In the genomic region with DNA sequence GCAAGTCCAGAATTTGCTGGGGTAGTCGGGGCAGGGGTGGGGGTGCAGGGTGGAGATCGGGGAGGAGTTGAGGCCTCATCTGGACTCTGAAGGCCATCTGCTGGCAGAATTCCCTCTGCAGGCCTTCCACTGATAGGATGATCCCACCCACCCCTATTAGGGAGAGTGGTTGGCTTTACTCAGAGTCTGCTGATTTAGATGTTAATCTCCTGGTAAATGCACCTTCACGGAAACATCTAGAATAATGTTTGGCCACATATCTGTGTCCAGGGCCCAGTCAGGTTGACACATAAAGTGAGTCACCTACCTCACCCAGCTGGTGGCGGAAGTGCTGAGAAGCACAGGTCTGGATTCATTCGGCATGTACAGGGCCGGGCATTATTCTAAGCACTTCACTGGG, we compare ENCODE assay signal across 20 cellular contexts. TPM values are rescaled to one million over a fixed set of nuclear protein-coding genes. Genes with fewer than 3 reads are reported as not detected.
DNase-seq lines count a peak whose midpoint lies in the region; ATAC-seq and TF ChIP-seq lines count a peak whose summit lies in the region.
"Had no signal": no experiment of that assay in that cellular context is flagged by ENCODE, and none has a peak within 500 bp of the region (broad histone marks: within the 10 kb centered on the region; RNA-seq: fewer than 3 reads in every experiment).

No MANE protein-coding gene starts in this region.

- H3K9me3 ChIP-seq in neural progenitor cell (ENCODE audit: low read depth), result no peaks in the 10 kb centered on the region
- H3K9me3 ChIP-seq: uterus had no signal

- H3K4me1 Mint-ChIP-seq in GM23338 (peaks cover 25% of the 10 kb centered on the region), glutamatergic neuron (ENCODE audit: low read depth, unreplicated experiment) (peaks cover 43% of the 10 kb centered on the region), neural progenitor cell (peaks cover 20% of the 10 kb centered on the region)

- no peaks in the 10 kb centered on the region for H3K27me3 ChIP-seq in GM23338 (ENCODE audit: insufficient read depth)
- no peaks in the 10 kb centered on the region for H3K27me3 ChIP-seq in neural progenitor cell
- H3K27me3 ChIP-seq: uterus had no signal

- H4K20me1 ChIP-seq in GM23338 (replicated peaks; ENCODE audit: insufficient read depth) (peaks cover 38% of the 10 kb centered on the region), neural progenitor cell (ENCODE audit: low read depth) (peaks cover 5% of the 10 kb centered on the region)

- H2AFZ ChIP-seq in GM23338 (no peak overlapping the region), neural progenitor cell (replicated peaks) (no peak overlapping the region)

- peak; percentile 70 for ATAC-seq in GM23338
- ATAC-seq in GM21619 (IDR thresholded peaks at IDR 0.05; ENCODE audit: unreplicated experiment), result no peak

- H3K9ac ChIP-seq in neural progenitor cell, result no peak overlapping the region

- H3K27me3 Mint-ChIP-seq in GM23338 (ENCODE audit: insufficient read depth, low read depth, poor library complexity), result peaks cover 2% of the 10 kb centered on the region
- H3K27me3 Mint-ChIP-seq in glutamatergic neuron (ENCODE audit: unreplicated experiment), result peaks cover 5% of the 10 kb centered on the region
- peaks cover 2% of the 10 kb centered on the region for H3K27me3 Mint-ChIP-seq in neural progenitor cell (ENCODE audit: insufficient read depth, low read depth)

- no peak overlapping the region for H3K4me3 Mint-ChIP-seq in GM23338
- H3K4me3 Mint-ChIP-seq in glutamatergic neuron (ENCODE audit: unreplicated experiment), result peak overlapping the region; percentile 5
- H3K4me3 Mint-ChIP-seq in neural progenitor cell, result no peak overlapping the region

- H3K27ac Mint-ChIP-seq in GM23338 (no peak overlapping the region), glutamatergic neuron (ENCODE audit: unreplicated experiment) (peak overlapping the region; percentile 60), neural progenitor cell (no peak overlapping the region)

- H3K36me3 ChIP-seq in GM23338 (ENCODE audit: insufficient read depth) (no peaks in the 10 kb centered on the region), neural progenitor cell (no peaks in the 10 kb centered on the region)
- H3K36me3 ChIP-seq: uterus had no signal

- H3F3A ChIP-seq in GM23338 (replicated peaks; ENCODE audit: low read depth) (peaks cover 4% of the 10 kb centered on the region; the same call in 1 of the 2 replicates), neural progenitor cell (ENCODE audit: low read depth) (no peaks in the 10 kb centered on the region)

- peaks cover 3% of the 10 kb centered on the region; the same call in 2 of the 3 replicates for H3K9me3 Mint-ChIP-seq in GM23338
- peaks cover 8% of the 10 kb centered on the region for H3K9me3 Mint-ChIP-seq in glutamatergic neuron (ENCODE audit: unreplicated experiment)
- no peaks in the 10 kb centered on the region for H3K9me3 Mint-ChIP-seq in neural progenitor cell

- H3K4me3 ChIP-seq in GM23338, result no peak overlapping the region
- no peak overlapping the region for H3K4me3 ChIP-seq in neural progenitor cell
- H3K4me3 ChIP-seq: uterus had no signal

- peaks cover 26% of the 10 kb centered on the region for H3K36me3 Mint-ChIP-seq in GM23338 (ENCODE audit: low read depth)
- H3K36me3 Mint-ChIP-seq in glutamatergic neuron (ENCODE audit: unreplicated experiment), result peaks cover 4% of the 10 kb centered on the region
- peaks cover 18% of the 10 kb centered on the region for H3K36me3 Mint-ChIP-seq in neural progenitor cell

- peak; percentile 20 for DNase-seq in GM23338 (ENCODE audit: low spot score)
- peak; percentile 9 for DNase-seq in SW480 (ENCODE audit: low spot score)
- DNase-seq in glutamatergic neuron, result peak; percentile 56
- no peak for DNase-seq in neural progenitor cell (ENCODE audit: low spot score)
- no peak for DNase-seq in DMS 273 (lab: John Stamatoyannopoulos, UW; ENCODE audit: unreplicated experiment)
- DNase-seq in stimulated activated naive CD4-positive, alpha-beta T cell (lab: John Stamatoyannopoulos, UW), result no peak
- no peak for DNase-seq in HCEC 1CT
- DNase-seq: activated CD8-positive, alpha-beta memory T cell treated with anti-CD3 and anti-CD28 coated beads for 24 hours; activated gamma-delta T cell; caudate nucleus; DMS153; hypothalamus; IMR-90; NCI-H1436; NCI-H526; posterior cingulate gyrus; Right ventricle myocardium superior; stimulated activated CD4-positive, alpha-beta T cell treated with anti-CD3 and anti-CD28 coated beads, Interleukin-1b, Interleukin-23, amount 100 ng/mL, for 48 hours; uterus had no signal

- H3K79me2 ChIP-seq in GM23338 (replicated peaks; ENCODE audit: insufficient read depth), result peaks cover 90% of the 10 kb centered on the region
- H3K79me2 ChIP-seq in neural progenitor cell (ENCODE audit: low read depth), result peaks cover 27% of the 10 kb centered on the region

- TF ChIP-seq CTCF in GM23338 (conservative IDR thresholded peaks at IDR 0.05; ENCODE audit: low read depth in 2 of 2) (peak; percentile 8 to 49; a peak in 2 of 4 replicates), glutamatergic neuron (IDR thresholded peaks at IDR 0.05; ENCODE audit: partially characterized antibody, unreplicated experiment) (no peak), neural progenitor cell (IDR thresholded peaks at IDR 0.05) (peak; percentile 3)

- H3K4me2 ChIP-seq in GM23338 (no peak overlapping the region), neural progenitor cell (no peak overlapping the region)

- H3K4me1 ChIP-seq in GM23338 (ENCODE audit: insufficient read depth) (peaks cover 15% of the 10 kb centered on the region), neural progenitor cell (no peaks in the 10 kb centered on the region)
- H3K4me1 ChIP-seq: uterus had no signal

- H3K27ac ChIP-seq in GM23338 (ENCODE audit: low read depth), result peak overlapping the region; percentile 47; the same call in 1 of the 2 replicates
- H3K27ac ChIP-seq in neural progenitor cell, result no peak overlapping the region
- H3K27ac ChIP-seq: uterus had no signal

- no peaks in the 10 kb centered on the region for H3K9me2 ChIP-seq in GM23338 (ENCODE audit: insufficient read depth)

TF ChIP-seq in GM23338, 12 proteins besides CTCF, POLR2A, EP300 and RAD21 (continues in another document):
- TF ChIP-seq CREB1 (CRISPR knock-in tag; IDR thresholded peaks at IDR 0.05; ENCODE audit: low read depth) (no peak), EZH2phosphoT487 (IDR thresholded peaks at IDR 0.05; ENCODE audit: unreplicated experiment) (no peak), NANOG (IDR thresholded peaks at IDR 0.05; ENCODE audit: borderline replicate concordance) (no peak), EZH2 (IDR thresholded peaks at IDR 0.05; ENCODE audit: low read depth, unreplicated experiment) (no peak)
- TF ChIP-seq, protein P1, sequence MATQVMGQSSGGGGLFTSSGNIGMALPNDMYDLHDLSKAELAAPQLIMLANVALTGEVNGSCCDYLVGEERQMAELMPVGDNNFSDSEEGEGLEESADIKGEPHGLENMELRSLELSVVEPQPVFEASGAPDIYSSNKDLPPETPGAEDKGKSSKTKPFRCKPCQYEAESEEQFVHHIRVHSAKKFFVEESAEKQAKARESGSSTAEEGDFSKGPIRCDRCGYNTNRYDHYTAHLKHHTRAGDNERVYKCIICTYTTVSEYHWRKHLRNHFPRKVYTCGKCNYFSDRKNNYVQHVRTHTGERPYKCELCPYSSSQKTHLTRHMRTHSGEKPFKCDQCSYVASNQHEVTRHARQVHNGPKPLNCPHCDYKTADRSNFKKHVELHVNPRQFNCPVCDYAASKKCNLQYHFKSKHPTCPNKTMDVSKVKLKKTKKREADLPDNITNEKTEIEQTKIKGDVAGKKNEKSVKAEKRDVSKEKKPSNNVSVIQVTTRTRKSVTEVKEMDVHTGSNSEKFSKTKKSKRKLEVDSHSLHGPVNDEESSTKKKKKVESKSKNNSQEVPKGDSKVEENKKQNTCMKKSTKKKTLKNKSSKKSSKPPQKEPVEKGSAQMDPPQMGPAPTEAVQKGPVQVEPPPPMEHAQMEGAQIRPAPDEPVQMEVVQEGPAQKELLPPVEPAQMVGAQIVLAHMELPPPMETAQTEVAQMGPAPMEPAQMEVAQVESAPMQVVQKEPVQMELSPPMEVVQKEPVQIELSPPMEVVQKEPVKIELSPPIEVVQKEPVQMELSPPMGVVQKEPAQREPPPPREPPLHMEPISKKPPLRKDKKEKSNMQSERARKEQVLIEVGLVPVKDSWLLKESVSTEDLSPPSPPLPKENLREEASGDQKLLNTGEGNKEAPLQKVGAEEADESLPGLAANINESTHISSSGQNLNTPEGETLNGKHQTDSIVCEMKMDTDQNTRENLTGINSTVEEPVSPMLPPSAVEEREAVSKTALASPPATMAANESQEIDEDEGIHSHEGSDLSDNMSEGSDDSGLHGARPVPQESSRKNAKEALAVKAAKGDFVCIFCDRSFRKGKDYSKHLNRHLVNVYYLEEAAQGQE (IDR thresholded peaks at IDR 0.05; ENCODE audit: unreplicated experiment), result no peak
- TF ChIP-seq, protein P2, sequence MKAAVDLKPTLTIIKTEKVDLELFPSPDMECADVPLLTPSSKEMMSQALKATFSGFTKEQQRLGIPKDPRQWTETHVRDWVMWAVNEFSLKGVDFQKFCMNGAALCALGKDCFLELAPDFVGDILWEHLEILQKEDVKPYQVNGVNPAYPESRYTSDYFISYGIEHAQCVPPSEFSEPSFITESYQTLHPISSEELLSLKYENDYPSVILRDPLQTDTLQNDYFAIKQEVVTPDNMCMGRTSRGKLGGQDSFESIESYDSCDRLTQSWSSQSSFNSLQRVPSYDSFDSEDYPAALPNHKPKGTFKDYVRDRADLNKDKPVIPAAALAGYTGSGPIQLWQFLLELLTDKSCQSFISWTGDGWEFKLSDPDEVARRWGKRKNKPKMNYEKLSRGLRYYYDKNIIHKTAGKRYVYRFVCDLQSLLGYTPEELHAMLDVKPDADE (IDR thresholded peaks at IDR 0.05), result no peak

RNA-seq across cellular contexts. Expression of a gene that starts 50.0 kb away (rescaled TPM):
- 109 and 134 TPM in 2 replicates for total RNA-seq in GM23338 (2014; rRNA removed; shearing (Covaris generic))
- polyA plus RNA-seq in GM23338 (2016; fragmentation: Nextera tagmentation; extraction: Ambion mirVana), result 32.2 and 37.0 TPM in 2 replicates
- 384 TPM for total RNA-seq in glutamatergic neuron (ENCODE audit: unreplicated experiment)
- total RNA-seq in neural progenitor cell (ENCODE audit: low replicate concordance), result 29.5 and 47.5 TPM in 2 replicates

Comparison
In these comparisons a context has a peak if more than half of its experiments do, and no peak if none do; other contexts are left out.
1. DNase-seq: peak in GM23338 (single experiment), SW480 (single experiment) and glutamatergic neuron (single experiment); none in neural progenitor cell (single experiment), DMS 273 (single experiment), stimulated activated naive CD4-positive, alpha-beta T cell (0 of 6) and HCEC 1CT (single experiment).